ENCODE assay signal across 1 cellular context in genomic region chr2:109611467-109612095, GRCh38.
A peak's percentile ranks its signal among the peaks of the same experiment; 100 is the strongest.
TF ChIP-seq lines count a peak whose summit lies in the region.

No MANE protein-coding gene starts in this region.

TF ChIP-seq in GM12878, 131 proteins besides CTCF, POLR2A, EP300 and RAD21 (continued from another document):
- TF ChIP-seq YY1 (IDR thresholded peaks at IDR 0.05; ENCODE audit: low read depth, low read length) (0 out of 2 replicates have a peak, but pooled peaks have one; percentile 27), BRCA1 (IDR thresholded peaks at IDR 0.05; ENCODE audit: low read depth, low read length) (no peak), MLLT1 (IDR thresholded peaks at IDR 0.05) (peak; percentile 41), ZBTB11 (CRISPR knock-in tag; IDR thresholded peaks at IDR 0.05) (no peak), CHD4 (IDR thresholded peaks at IDR 0.05) (no peak), EGR1 (IDR thresholded peaks at IDR 0.05; ENCODE audit: borderline replicate concordance in 1 of 2, low read depth in 2 of 2, low read length in 2 of 2) (no peak), SREBF2 (IDR thresholded peaks at IDR 0.05; ENCODE audit: low read length) (no peak), KDM1A (IDR thresholded peaks at IDR 0.05; ENCODE audit: borderline replicate concordance) (no peak), HDAC6 (IDR thresholded peaks at IDR 0.05; ENCODE audit: unreplicated experiment) (no peak)
- TF ChIP-seq, protein P1, sequence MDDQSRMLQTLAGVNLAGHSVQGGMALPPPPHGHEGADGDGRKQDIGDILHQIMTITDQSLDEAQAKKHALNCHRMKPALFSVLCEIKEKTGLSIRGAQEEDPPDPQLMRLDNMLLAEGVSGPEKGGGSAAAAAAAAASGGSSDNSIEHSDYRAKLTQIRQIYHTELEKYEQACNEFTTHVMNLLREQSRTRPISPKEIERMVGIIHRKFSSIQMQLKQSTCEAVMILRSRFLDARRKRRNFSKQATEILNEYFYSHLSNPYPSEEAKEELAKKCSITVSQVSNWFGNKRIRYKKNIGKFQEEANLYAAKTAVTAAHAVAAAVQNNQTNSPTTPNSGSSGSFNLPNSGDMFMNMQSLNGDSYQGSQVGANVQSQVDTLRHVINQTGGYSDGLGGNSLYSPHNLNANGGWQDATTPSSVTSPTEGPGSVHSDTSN (IDR thresholded peaks at IDR 0.05; ENCODE audit: insufficient replicate concordance, low read depth, low read length), result no peak
- TF ChIP-seq, protein P2, sequence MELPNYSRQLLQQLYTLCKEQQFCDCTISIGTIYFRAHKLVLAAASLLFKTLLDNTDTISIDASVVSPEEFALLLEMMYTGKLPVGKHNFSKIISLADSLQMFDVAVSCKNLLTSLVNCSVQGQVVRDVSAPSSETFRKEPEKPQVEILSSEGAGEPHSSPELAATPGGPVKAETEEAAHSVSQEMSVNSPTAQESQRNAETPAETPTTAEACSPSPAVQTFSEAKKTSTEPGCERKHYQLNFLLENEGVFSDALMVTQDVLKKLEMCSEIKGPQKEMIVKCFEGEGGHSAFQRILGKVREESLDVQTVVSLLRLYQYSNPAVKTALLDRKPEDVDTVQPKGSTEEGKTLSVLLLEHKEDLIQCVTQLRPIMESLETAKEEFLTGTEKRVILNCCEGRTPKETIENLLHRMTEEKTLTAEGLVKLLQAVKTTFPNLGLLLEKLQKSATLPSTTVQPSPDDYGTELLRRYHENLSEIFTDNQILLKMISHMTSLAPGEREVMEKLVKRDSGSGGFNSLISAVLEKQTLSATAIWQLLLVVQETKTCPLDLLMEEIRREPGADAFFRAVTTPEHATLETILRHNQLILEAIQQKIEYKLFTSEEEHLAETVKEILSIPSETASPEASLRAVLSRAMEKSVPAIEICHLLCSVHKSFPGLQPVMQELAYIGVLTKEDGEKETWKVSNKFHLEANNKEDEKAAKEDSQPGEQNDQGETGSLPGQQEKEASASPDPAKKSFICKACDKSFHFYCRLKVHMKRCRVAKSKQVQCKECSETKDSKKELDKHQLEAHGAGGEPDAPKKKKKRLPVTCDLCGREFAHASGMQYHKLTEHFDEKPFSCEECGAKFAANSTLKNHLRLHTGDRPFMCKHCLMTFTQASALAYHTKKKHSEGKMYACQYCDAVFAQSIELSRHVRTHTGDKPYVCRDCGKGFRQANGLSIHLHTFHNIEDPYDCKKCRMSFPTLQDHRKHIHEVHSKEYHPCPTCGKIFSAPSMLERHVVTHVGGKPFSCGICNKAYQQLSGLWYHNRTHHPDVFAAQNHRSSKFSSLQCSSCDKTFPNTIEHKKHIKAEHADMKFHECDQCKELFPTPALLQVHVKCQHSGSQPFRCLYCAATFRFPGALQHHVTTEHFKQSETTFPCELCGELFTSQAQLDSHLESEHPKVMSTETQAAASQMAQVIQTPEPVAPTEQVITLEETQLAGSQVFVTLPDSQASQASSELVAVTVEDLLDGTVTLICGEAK (IDR thresholded peaks at IDR 0.05; ENCODE audit: borderline replicate concordance), result no peak
